ENCODE assay signal across 15 cellular contexts in genomic region chr12:18690653-18691052, GRCh38. TPM values are rescaled to one million over a fixed set of nuclear protein-coding genes. Genes with fewer than 3 reads are reported as not detected.
DNase-seq lines count a peak whose midpoint lies in the region; ATAC-seq and TF ChIP-seq lines count a peak whose summit lies in the region.
"Had no signal": no experiment of that assay in that cellular context is flagged by ENCODE, and none has a peak within 500 bp of the region (broad histone marks: within the 10 kb centered on the region; RNA-seq: fewer than 3 reads in every experiment).

No MANE protein-coding gene starts in this region.

- intact Hi-C loops in left lung (cut with DNase I), result no loop called here
- intact Hi-C loops in CD14-positive monocyte (cut with micrococcal nuclease), result no loop called here

- peak overlapping the region in 1 of 7 donors; percentile 11 for H3K27ac Mint-ChIP-seq in CD14-positive monocyte
- H3K27ac Mint-ChIP-seq: activated naive CD4-positive, alpha-beta T cell treated with anti-CD3 and anti-CD28 coated beads, Interleukin-2, amount 50 U/mL, for 24 hours; dendritic cell treated with granulocyte-macrophage colony-stimulating factor and Interleukin-4, amounts not matched to agents 40 ng/mL and 50 ng/mL, for 4 days had no signal

- DNase-seq in DMS53 (lab: John Stamatoyannopoulos, UW), result peak; percentile 71
- DNase-seq in NCI-H460 (ENCODE audit: extremely low read depth, low read depth), result peak; percentile 18
- peak; percentile 99 for DNase-seq in epithelial cell of esophagus (ENCODE audit: low read depth)
- DNase-seq in left lung, result no peak
- DNase-seq in KG1 (lab: John Stamatoyannopoulos, UW), result no peak
- no peak for DNase-seq in activated effector memory CD4-positive, alpha-beta T cell treated with anti-CD3 and anti-CD28 coated beads, Interleukin-2, amount 50 U/mL, for 16 hours
- no peak for DNase-seq in CD14-positive monocyte (ENCODE audit: low spot score)
- DNase-seq: midbrain, NCI-H146, stomach had no signal

- H3K4me3 ChIP-seq in epithelial cell of esophagus (ENCODE audit: low read length), result no peak overlapping the region
- no peak overlapping the region for H3K4me3 ChIP-seq in left lung
- H3K4me3 ChIP-seq: stomach had no signal

- H3K4me1 Mint-ChIP-seq in CD14-positive monocyte, result no peaks in the 10 kb centered on the region
- H3K4me1 Mint-ChIP-seq: activated naive CD4-positive, alpha-beta T cell treated with anti-CD3 and anti-CD28 coated beads, Interleukin-2, amount 50 U/mL, for 24 hours had no signal

- H3K36me3 Mint-ChIP-seq in CD14-positive monocyte, result no peaks in the 10 kb centered on the region
- H3K36me3 Mint-ChIP-seq: activated naive CD4-positive, alpha-beta T cell treated with anti-CD3 and anti-CD28 coated beads, Interleukin-2, amount 50 U/mL, for 24 hours had no signal

- TF ChIP-seq CTCF in epithelial cell of esophagus (IDR thresholded peaks at IDR 0.05; ENCODE audit: insufficient read depth, low read depth, low read length, missing control alignments), result no peak
- no peak for TF ChIP-seq CTCF in left lung (IDR thresholded peaks at IDR 0.05)
- TF ChIP-seq CTCF in CD14-positive monocyte (IDR thresholded peaks at IDR 0.05), result no peak

- H3K9me3 Mint-ChIP-seq in CD14-positive monocyte, result peaks cover 0 to 7% (median 4%) of the 10 kb centered on the region in 7 donors
- H3K9me3 Mint-ChIP-seq: dendritic cell treated with granulocyte-macrophage colony-stimulating factor and Interleukin-4, amounts not matched to agents 40 ng/mL and 50 ng/mL, for 4 days had no signal

- H3K4me3 Mint-ChIP-seq in CD14-positive monocyte, result no peak overlapping the region
- H3K4me3 Mint-ChIP-seq: activated naive CD4-positive, alpha-beta T cell treated with anti-CD3 and anti-CD28 coated beads, Interleukin-2, amount 50 U/mL, for 24 hours; dendritic cell treated with granulocyte-macrophage colony-stimulating factor and Interleukin-4, amounts not matched to agents 40 ng/mL and 50 ng/mL, for 4 days had no signal

- no peaks in the 10 kb centered on the region for H3K9me3 ChIP-seq in left lung
- H3K9me3 ChIP-seq: stomach had no signal

- no peaks in the 10 kb centered on the region for H3K27me3 ChIP-seq in left lung
- H3K27me3 ChIP-seq: stomach had no signal

- peak; percentile 34 for ATAC-seq in left lung
- no peak for ATAC-seq in GM19397 (IDR thresholded peaks at IDR 0.05; ENCODE audit: unreplicated experiment)

- H3K27me3 Mint-ChIP-seq in CD14-positive monocyte (ENCODE audit: low read depth in 3 of 3), result peaks cover 0 to under 1% (median 0%) of the 10 kb centered on the region in 3 donors
- H3K27me3 Mint-ChIP-seq: activated naive CD4-positive, alpha-beta T cell treated with anti-CD3 and anti-CD28 coated beads, Interleukin-2, amount 50 U/mL, for 24 hours; dendritic cell treated with granulocyte-macrophage colony-stimulating factor and Interleukin-4, amounts not matched to agents 40 ng/mL and 50 ng/mL, for 4 days had no signal

- H3K27ac ChIP-seq in left lung, result no peak overlapping the region
- H3K27ac ChIP-seq: stomach had no signal

- no peaks in the 10 kb centered on the region for H3K4me1 ChIP-seq in left lung
- H3K4me1 ChIP-seq: stomach had no signal

- H3K36me3 ChIP-seq in left lung, result no peaks in the 10 kb centered on the region
- H3K36me3 ChIP-seq: stomach had no signal

RNA-seq across cellular contexts. Expression of gene PLCZ1, which starts 47.2 kb away (rescaled TPM):
- total RNA-seq in NCI-H460 (2014; rRNA removed; shearing (Covaris generic)), result not detected in 2 replicates
- not detected in 2 replicates for polyA plus RNA-seq in NCI-H460 (2014; cell fraction: nucleus; rRNA removed)
- total RNA-seq in left lung, result not detected
- not detected for polyA plus RNA-seq in CD14-positive monocyte
- total RNA-seq: posterior vena cava; T-helper 1 cell treated with Interleukin-12 subunit alpha and Interleukin-12 subunit beta and Interleukin-4 antibody, amounts not matched to agents 30 ng/mL and 1 ng/mL, for 36 hours had no signal
- polyA plus RNA-seq: stomach had no signal

RNA-seq across cellular contexts. Expression of gene CAPZA3, which starts 47.3 kb away (rescaled TPM):
- total RNA-seq in NCI-H460 (2014; rRNA removed; shearing (Covaris generic)), result not detected in 2 replicates
- not detected in 2 replicates for polyA plus RNA-seq in NCI-H460 (2014; cell fraction: nucleus; rRNA removed)
- not detected for total RNA-seq in left lung
- not detected for polyA plus RNA-seq in CD14-positive monocyte
- total RNA-seq: posterior vena cava; T-helper 1 cell treated with Interleukin-12 subunit alpha and Interleukin-12 subunit beta and Interleukin-4 antibody, amounts not matched to agents 30 ng/mL and 1 ng/mL, for 36 hours had no signal

Comparison
In these comparisons a context has a peak if more than half of its experiments do, and no peak if none do; other contexts are left out.
1. DNase-seq: peak in DMS53 (single experiment), NCI-H460 (single experiment) and epithelial cell of esophagus (single experiment); none in left lung (0 of 2), KG1 (single experiment), activated effector memory CD4-positive, alpha-beta T cell treated with anti-CD3 and anti-CD28 coated beads, Interleukin-2, amount 50 U/mL, for 16 hours (single experiment) and CD14-positive monocyte (single experiment).